In genomic region chr19:45098521-45099464, GRCh38 we compare ENCODE assay signal across 1 cellular context.
TF ChIP-seq lines count a peak whose summit lies in the region.

No MANE protein-coding gene starts in this region.

TF ChIP-seq in HepG2, 621 proteins besides CTCF, POLR2A, EP300 and RAD21 (continued from another document and continues in another):
- 0 out of 2 replicates have a peak, but pooled peaks have one; percentile 14 for TF ChIP-seq SKIL (CRISPR knock-in tag; IDR thresholded peaks at IDR 0.05; ENCODE audit: borderline replicate concordance)
- no peak for TF ChIP-seq ZBTB1 (CRISPR knock-in tag; IDR thresholded peaks at IDR 0.05; ENCODE audit: borderline replicate concordance)
- TF ChIP-seq NFKBIZ (CRISPR knock-in tag; IDR thresholded peaks at IDR 0.05), result no peak
- no peak; the same call in 1 of the 2 replicates for TF ChIP-seq MXD4 (CRISPR knock-in tag; IDR thresholded peaks at IDR 0.05)
- no peak for TF ChIP-seq EHMT2 (IDR thresholded peaks at IDR 0.05; ENCODE audit: borderline replicate concordance, low read depth, low read length)
- peak; percentile 4 for TF ChIP-seq ZNF687 (CRISPR knock-in tag; IDR thresholded peaks at IDR 0.05)
- TF ChIP-seq ZNF431 (CRISPR knock-in tag; IDR thresholded peaks at IDR 0.05; ENCODE audit: borderline replicate concordance, low read depth), result no peak
- no peak for TF ChIP-seq NFATC3 (CRISPR knock-in tag; IDR thresholded peaks at IDR 0.05)
- no peak for TF ChIP-seq BRCA1 (CRISPR knock-in tag; IDR thresholded peaks at IDR 0.05)
- TF ChIP-seq ZNF17 (CRISPR knock-in tag; IDR thresholded peaks at IDR 0.05), result no peak
- TF ChIP-seq HDAC6 (IDR thresholded peaks at IDR 0.05; ENCODE audit: low read depth, low read length), result no peak
- TF ChIP-seq HOMEZ (CRISPR knock-in tag; IDR thresholded peaks at IDR 0.05; ENCODE audit: low read depth), result 0 out of 2 replicates have a peak, but pooled peaks have one; percentile 6
- TF ChIP-seq DRAP1 (CRISPR knock-in tag; IDR thresholded peaks at IDR 0.05), result no peak
- TF ChIP-seq CHD4 (IDR thresholded peaks at IDR 0.05; ENCODE audit: borderline replicate concordance, low read length), result no peak
- TF ChIP-seq ZNF138 (CRISPR knock-in tag; IDR thresholded peaks at IDR 0.05; ENCODE audit: low read depth), result no peak
- 0 out of 2 replicates have a peak, but pooled peaks have one; percentile 65 for TF ChIP-seq HIC2 (CRISPR knock-in tag; IDR thresholded peaks at IDR 0.05; ENCODE audit: low read depth)
- no peak for TF ChIP-seq GPBP1L1 (CRISPR knock-in tag; IDR thresholded peaks at IDR 0.05)
- TF ChIP-seq RFX1 (IDR thresholded peaks at IDR 0.05), result no peak
- no peak for TF ChIP-seq HOXA9 (CRISPR knock-in tag; IDR thresholded peaks at IDR 0.05; ENCODE audit: borderline replicate concordance)
- TF ChIP-seq ARID4A (CRISPR knock-in tag; IDR thresholded peaks at IDR 0.05; ENCODE audit: borderline replicate concordance), result no peak
- TF ChIP-seq ZBTB25 (CRISPR knock-in tag; IDR thresholded peaks at IDR 0.05), result no peak
- no peak for TF ChIP-seq HNRNPK (IDR thresholded peaks at IDR 0.05; ENCODE audit: low read depth, low read length, poor library complexity, severe bottlenecking)
- TF ChIP-seq CBFB (CRISPR knock-in tag; IDR thresholded peaks at IDR 0.05), result no peak
- no peak for TF ChIP-seq ZFP62 (CRISPR knock-in tag; IDR thresholded peaks at IDR 0.05)
- no peak for TF ChIP-seq ZXDC (CRISPR knock-in tag; IDR thresholded peaks at IDR 0.05)
- TF ChIP-seq ZSCAN29 (CRISPR knock-in tag; conservative IDR thresholded peaks at IDR 0.05), result no peak
- no peak for TF ChIP-seq BRF2 (CRISPR knock-in tag; IDR thresholded peaks at IDR 0.05)
- no peak for TF ChIP-seq ZNF780A (CRISPR knock-in tag; IDR thresholded peaks at IDR 0.05)
